15 cellular contexts compared by ENCODE assay signal in the genomic region with DNA sequence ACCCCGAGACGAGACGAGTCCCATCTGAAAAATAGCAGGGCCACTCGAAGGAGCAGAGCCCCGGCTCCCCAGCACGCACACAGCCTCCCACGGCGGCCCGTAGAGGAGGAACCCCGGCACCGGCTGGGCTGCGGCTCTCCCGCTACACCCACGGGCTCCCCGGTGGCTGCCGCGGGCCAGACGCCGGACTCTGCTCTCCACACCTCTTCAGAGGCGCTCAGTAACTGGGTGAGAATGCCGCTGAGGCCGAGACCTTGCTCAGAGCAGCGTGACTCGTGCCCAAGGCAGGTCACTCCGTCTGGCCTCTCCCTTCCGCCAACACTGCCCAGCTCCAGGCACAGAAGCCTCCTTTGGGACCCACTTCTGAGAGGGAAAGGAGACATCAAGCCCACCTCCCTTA. TPM values are rescaled to one million over a fixed set of nuclear protein-coding genes. Genes with fewer than 3 reads are reported as not detected.
A peak's percentile ranks its signal among the peaks of the same experiment; 100 is the strongest.
DNase-seq lines count a peak whose midpoint lies in the region; ATAC-seq and TF ChIP-seq lines count a peak whose summit lies in the region.
"Had no signal": no experiment of that assay in that cellular context is flagged by ENCODE, and none has a peak within 500 bp of the region (broad histone marks: within the 10 kb centered on the region; RNA-seq: fewer than 3 reads in every experiment).

No MANE protein-coding gene starts in this region.

- peaks cover 5% of the 10 kb centered on the region for H3K36me3 Mint-ChIP-seq in chondrocyte (ENCODE audit: low read depth)

- no peak overlapping the region for H3K27ac Mint-ChIP-seq in stimulated activated naive CD8-positive, alpha-beta T cell treated with anti-CD3 and anti-CD28 coated beads, Interleukin-15, amount 100 ng/mL, for 72 hours
- H3K27ac Mint-ChIP-seq in chondrocyte (ENCODE audit: unreplicated experiment): no peak overlapping the region
- H3K27ac Mint-ChIP-seq: activated CD8-positive, alpha-beta memory T cell treated with anti-CD3 and anti-CD28 coated beads, Interleukin-2, amount 10 ng/mL, durations not matched to agents 7 days and 5 days; activated naive CD4-positive, alpha-beta T cell treated with anti-CD3 and anti-CD28 coated beads for 36 hours had no signal

- peaks cover 10% of the 10 kb centered on the region for H3K4me1 Mint-ChIP-seq in stimulated activated naive CD8-positive, alpha-beta T cell treated with anti-CD3 and anti-CD28 coated beads, Interleukin-15, amount 100 ng/mL, for 72 hours
- peaks cover 3% of the 10 kb centered on the region for H3K4me1 Mint-ChIP-seq in chondrocyte (ENCODE audit: low read depth)
- H3K4me1 Mint-ChIP-seq: neural crest cell had no signal

- H3K4me3 ChIP-seq in left lung: peak overlapping the region in 1 of 2 donors; percentile 18

- H3K27me3 ChIP-seq in left lung: no peaks in the 10 kb centered on the region

- peak overlapping the region in 1 of 2 donors; percentile 20 for H3K27ac ChIP-seq in left lung
- H3K27ac ChIP-seq: VCaP had no signal

- H3K9me3 ChIP-seq in left lung: no peaks in the 10 kb centered on the region

- ATAC-seq in stimulated activated naive CD8-positive, alpha-beta T cell treated with anti-CD3 and anti-CD28 coated beads, Interleukin-15, amount 100 ng/mL, for 72 hours: peak; percentile 3
- no peak for ATAC-seq in stimulated activated naive CD8-positive, alpha-beta T cell treated with anti-CD3 and anti-CD28 coated beads, Interleukin-15, Interleukin-2, amounts not matched to agents 100 U/mL and 50 U/mL, for 24 hours
- ATAC-seq in left lung: peak; percentile 39
- ATAC-seq: activated CD8-positive, alpha-beta memory T cell treated with anti-CD3 and anti-CD28 coated beads, Interleukin-2, amount 10 ng/mL, durations not matched to agents 7 days and 5 days; left colon had no signal

- peaks cover 0 to 92% of the 10 kb centered on the region in 2 donors for H3K36me3 ChIP-seq in left lung

- H3K27me3 Mint-ChIP-seq in stimulated activated naive CD8-positive, alpha-beta T cell treated with anti-CD3 and anti-CD28 coated beads, Interleukin-15, amount 100 ng/mL, for 72 hours: no peaks in the 10 kb centered on the region
- no peaks in the 10 kb centered on the region for H3K27me3 Mint-ChIP-seq in chondrocyte (ENCODE audit: low read depth)
- H3K27me3 Mint-ChIP-seq: activated CD8-positive, alpha-beta memory T cell treated with anti-CD3 and anti-CD28 coated beads, Interleukin-2, amount 10 ng/mL, durations not matched to agents 7 days and 5 days had no signal

- H3K9me3 Mint-ChIP-seq in stimulated activated naive CD8-positive, alpha-beta T cell treated with anti-CD3 and anti-CD28 coated beads, Interleukin-15, amount 100 ng/mL, for 72 hours: no peaks in the 10 kb centered on the region
- H3K9me3 Mint-ChIP-seq in chondrocyte (ENCODE audit: low read depth): no peaks in the 10 kb centered on the region
- H3K9me3 Mint-ChIP-seq: activated naive CD4-positive, alpha-beta T cell treated with anti-CD3 and anti-CD28 coated beads for 36 hours; neural crest cell had no signal

- no peak overlapping the region for H3K4me3 Mint-ChIP-seq in stimulated activated naive CD8-positive, alpha-beta T cell treated with anti-CD3 and anti-CD28 coated beads, Interleukin-15, amount 100 ng/mL, for 72 hours
- no peak overlapping the region for H3K4me3 Mint-ChIP-seq in chondrocyte (ENCODE audit: unreplicated experiment)
- H3K4me3 Mint-ChIP-seq: activated CD8-positive, alpha-beta memory T cell treated with anti-CD3 and anti-CD28 coated beads, Interleukin-2, amount 10 ng/mL, durations not matched to agents 7 days and 5 days; activated naive CD4-positive, alpha-beta T cell treated with anti-CD3 and anti-CD28 coated beads for 36 hours; neural crest cell had no signal

- peaks cover 0 to 15% of the 10 kb centered on the region in 2 donors for H3K4me1 ChIP-seq in left lung

- no peak for DNase-seq in stimulated activated naive CD8-positive, alpha-beta T cell treated with anti-CD3 and anti-CD28 coated beads, Interleukin-15, amount 100 ng/mL, for 72 hours
- DNase-seq in stimulated activated naive CD8-positive, alpha-beta T cell treated with anti-CD3 and anti-CD28 coated beads, Interleukin-15, Interleukin-2, amounts not matched to agents 100 U/mL and 50 U/mL, for 24 hours: no peak
- peak; percentile 40 for DNase-seq in amniotic epithelial cell (ENCODE audit: low read depth)
- peak in 1 of 2 donors; percentile 79 for DNase-seq in left lung
- no peak for DNase-seq in activated CD4-positive, alpha-beta T cell treated with anti-CD3 and anti-CD28 coated beads for 4 hours
- DNase-seq in pons (ENCODE audit: low spot score): no peak
- DNase-seq in SIG-M5 treated with dmso at 0.1 percent for 504 hours (lab: John Stamatoyannopoulos, UW; ENCODE audit: unreplicated experiment): no peak
- no peak for DNase-seq in chondrocyte (ENCODE audit: low spot score)
- DNase-seq: activated CD8-positive, alpha-beta memory T cell treated with anti-CD3 and anti-CD28 coated beads, Interleukin-2, amount 10 ng/mL, durations not matched to agents 7 days and 5 days; activated naive CD4-positive, alpha-beta T cell treated with anti-CD3 and anti-CD28 coated beads for 36 hours; central memory CD4-positive, alpha-beta T cell; left colon; NCI-H2081 treated with DMSO at 0.1 percent for 48 hours had no signal

- intact Hi-C loops in left lung (cut with DNase I): no loop called here

- TF ChIP-seq CTCF in left lung (IDR thresholded peaks at IDR 0.05): no peak
- TF ChIP-seq CTCF in chondrocyte (IDR thresholded peaks at IDR 0.05): no peak

RNA-seq across cellular contexts. Expression of gene TNK2, which starts 34.4 kb away (rescaled TPM):
- total RNA-seq in left lung (10 to 100 TPM; 51.9 to 58.7 TPM), chondrocyte (35.5 to 39.8 TPM (median 38.6 TPM) in 3 replicates)
